Comparison of ENCODE assay signal across 8 cellular contexts in genomic region chr12:53674977-53675700, GRCh38. TPM values are rescaled to one million over a fixed set of nuclear protein-coding genes. Genes with fewer than 3 reads are reported as not detected.
DNase-seq lines count a peak whose midpoint lies in the region; ATAC-seq and TF ChIP-seq lines count a peak whose summit lies in the region.

No MANE protein-coding gene starts in this region.

- no peak for ATAC-seq in body of pancreas

- H3K18ac ChIP-seq in mesendoderm (ENCODE audit: low read length), result peak overlapping the region; percentile 44

- H3K79me2 ChIP-seq in mesendoderm (ENCODE audit: control insufficient read depth, insufficient read depth, low read length), result peaks cover 9% of the 10 kb centered on the region

- no peaks in the 10 kb centered on the region for H3K9me3 ChIP-seq in body of pancreas

- peak overlapping the region; percentile 47 for H4K5ac ChIP-seq in mesendoderm (ENCODE audit: low read length)

- H3K27me3 ChIP-seq in body of pancreas, result no peaks in the 10 kb centered on the region
- no peaks in the 10 kb centered on the region for H3K27me3 ChIP-seq in mesendoderm (ENCODE audit: insufficient read depth, low read length, poor library complexity)

- H2BK5ac ChIP-seq in mesendoderm (ENCODE audit: low read length), result peak overlapping the region; percentile 99

- H3K4me2 ChIP-seq in mesendoderm (ENCODE audit: low read length), result peak overlapping the region; percentile 98

- no peak overlapping the region for H2BK15ac ChIP-seq in mesendoderm (replicated peaks; ENCODE audit: low read depth)

- intact Hi-C loops in body of pancreas (cut with DNase I), result loop anchor here (10.0 kb wide), 2 partner anchors 50 to 130 kb away; partner anchors contain the start of gene ATF7

- H3K27ac ChIP-seq in body of pancreas (peak overlapping the region in 3 of 4 donors; percentile 86 to 91 (median 90)), mesendoderm (ENCODE audit: low read depth, low read length) (peak overlapping the region; percentile 28)

- peak; percentile 10 for DNase-seq in stimulated activated CD4-positive, alpha-beta T cell treated with anti-CD3 and anti-CD28 coated beads, Interleukin-4, amount 100 ng/mL, for 24 hours
- DNase-seq in stimulated activated CD4-positive, alpha-beta T cell treated with anti-CD3 and anti-CD28 coated beads, Interleukin-2, amount 100 ng/mL, for 48 hours, result no peak
- DNase-seq in body of pancreas, result no peak
- no peak for DNase-seq in mesendoderm
- no peak for DNase-seq in stimulated activated CD8-positive, alpha-beta memory T cell treated with anti-CD3 and anti-CD28 coated beads, Interleukin-4, amount 100 ng/mL, for 48 hours
- DNase-seq in AG20443 (ENCODE audit: low spot score), result no peak
- no peak for DNase-seq in cerebellar cortex (ENCODE audit: low spot score)
- no peak for DNase-seq in NCI-H2081 (lab: John Stamatoyannopoulos, UW)

- peak overlapping the region; percentile 24 for H3K23ac ChIP-seq in mesendoderm (ENCODE audit: low read length)

- H3K79me1 ChIP-seq in mesendoderm (ENCODE audit: low read length), result peaks cover 12% of the 10 kb centered on the region

- peaks cover 30% of the 10 kb centered on the region for H3K4me1 ChIP-seq in body of pancreas
- peaks cover 7% of the 10 kb centered on the region for H3K4me1 ChIP-seq in mesendoderm (ENCODE audit: control insufficient read depth, low read depth, low read length)

- peak overlapping the region; percentile 70 for H4K8ac ChIP-seq in mesendoderm (ENCODE audit: low read depth, low read length)

- H3K56ac ChIP-seq in mesendoderm (ENCODE audit: low read length), result peak overlapping the region; percentile 100

- peak overlapping the region; percentile 33 to 74 for H3K4me3 ChIP-seq in body of pancreas
- H3K4me3 ChIP-seq in mesendoderm (ENCODE audit: low read length), result peak overlapping the region; percentile 95

- H2BK120ac ChIP-seq in mesendoderm (ENCODE audit: low read depth, low read length), result peak overlapping the region; percentile 4

- peak overlapping the region; percentile 99 for H3K9ac ChIP-seq in mesendoderm (ENCODE audit: low read length)

- no peak for TF ChIP-seq CTCF in body of pancreas (IDR thresholded peaks at IDR 0.05)

- 20 to 21% methylated on average over 8 of the region's 8 CpGs for WGBS in body of pancreas, 2 donors
- no CpG with 5 or more reads among the region's 8 CpGs for WGBS in mesendoderm (ENCODE audit: extremely low coverage, insufficient coverage, low lambda C conversion rate)

- H3K4ac ChIP-seq in mesendoderm (ENCODE audit: low read depth, low read length), result peak overlapping the region; percentile 92

- peaks cover 0 to 12% of the 10 kb centered on the region in 2 donors for H3K36me3 ChIP-seq in body of pancreas (replicated peaks in 1 of 2; ENCODE audit: insufficient read depth in 1 of 2, low read depth in 2 of 2)
- H3K36me3 ChIP-seq in mesendoderm (ENCODE audit: control insufficient read depth, insufficient read depth, low read length), result no peaks in the 10 kb centered on the region

- peak overlapping the region; percentile 93 for H2AK5ac ChIP-seq in mesendoderm (ENCODE audit: low read length)

- TF ChIP-seq POLR2A in body of pancreas (IDR thresholded peaks at IDR 0.05), result no peak

RNA-seq across cellular contexts. Expression of gene ATP5MC2, which starts 0.7 kb away (rescaled TPM):
- total RNA-seq in body of pancreas, result 100 to 1,000 TPM in 1 of 2 donors, 10 to 100 TPM in 1; 94.3 to 143 TPM
- 458 TPM for polyA plus RNA-seq in mesendoderm (2013, experiment 1 of 2)
- 455 TPM for polyA plus RNA-seq in mesendoderm (2013, experiment 2 of 2)

RNA-seq across cellular contexts. Expression of gene ATF7, which starts 49.0 kb away (rescaled TPM):
- total RNA-seq in body of pancreas, result 10 to 100 TPM; 12.9 to 21.3 TPM
- polyA plus RNA-seq in mesendoderm (2013, experiment 1 of 2), result 12.6 TPM
- 12.0 TPM for polyA plus RNA-seq in mesendoderm (2013, experiment 2 of 2)

RNA-seq across cellular contexts. Expression of gene CALCOCO1, which starts 52.1 kb away (rescaled TPM):
- 100 to 1,000 TPM; 109 to 153 TPM for total RNA-seq in body of pancreas
- 8.5 TPM for polyA plus RNA-seq in mesendoderm (2013, experiment 1 of 2)
- polyA plus RNA-seq in mesendoderm (2013, experiment 2 of 2), result 8.9 TPM
